ENCODE assay signal across 1 cellular context in the genomic region with DNA sequence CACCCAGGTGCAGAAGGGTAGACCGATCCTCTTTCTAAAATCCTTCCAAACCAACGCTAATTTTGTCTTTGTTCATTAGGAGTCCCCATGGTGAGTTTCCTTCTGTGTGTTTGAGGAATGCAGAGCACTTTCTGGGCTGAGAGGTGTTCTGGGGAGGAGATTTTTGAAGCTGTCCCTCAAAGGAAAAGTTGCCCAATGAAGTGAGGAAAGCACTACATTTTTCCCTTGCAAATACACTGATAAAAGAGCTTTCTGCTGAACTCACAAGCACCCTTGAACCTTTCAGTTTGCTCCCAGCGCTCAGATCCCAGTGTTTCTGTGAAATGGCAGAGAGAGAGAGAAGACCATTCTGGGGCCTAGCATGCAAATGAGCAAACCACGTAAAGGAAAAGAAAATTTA.
TF ChIP-seq lines count a peak whose summit lies in the region.

No MANE protein-coding gene starts in this region.

TF ChIP-seq in GM23338, 12 proteins besides CTCF, POLR2A, EP300 and RAD21:
- TF ChIP-seq JUNB (IDR thresholded peaks at IDR 0.05; ENCODE audit: unreplicated experiment) (no peak), NANOG (IDR thresholded peaks at IDR 0.05; ENCODE audit: borderline replicate concordance) (peak; percentile 63; the same call in 1 of the 2 replicates), POLR2AphosphoS5 (IDR thresholded peaks at IDR 0.05; ENCODE audit: low read depth) (peak; percentile 51), ZNF331 (CRISPR knock-in tag; IDR thresholded peaks at IDR 0.05; ENCODE audit: low read depth) (no peak)
- TF ChIP-seq, protein P1, sequence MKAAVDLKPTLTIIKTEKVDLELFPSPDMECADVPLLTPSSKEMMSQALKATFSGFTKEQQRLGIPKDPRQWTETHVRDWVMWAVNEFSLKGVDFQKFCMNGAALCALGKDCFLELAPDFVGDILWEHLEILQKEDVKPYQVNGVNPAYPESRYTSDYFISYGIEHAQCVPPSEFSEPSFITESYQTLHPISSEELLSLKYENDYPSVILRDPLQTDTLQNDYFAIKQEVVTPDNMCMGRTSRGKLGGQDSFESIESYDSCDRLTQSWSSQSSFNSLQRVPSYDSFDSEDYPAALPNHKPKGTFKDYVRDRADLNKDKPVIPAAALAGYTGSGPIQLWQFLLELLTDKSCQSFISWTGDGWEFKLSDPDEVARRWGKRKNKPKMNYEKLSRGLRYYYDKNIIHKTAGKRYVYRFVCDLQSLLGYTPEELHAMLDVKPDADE (IDR thresholded peaks at IDR 0.05), result 0 out of 2 replicates have a peak, but pooled peaks have one; percentile 22
- TF ChIP-seq, protein P2, sequence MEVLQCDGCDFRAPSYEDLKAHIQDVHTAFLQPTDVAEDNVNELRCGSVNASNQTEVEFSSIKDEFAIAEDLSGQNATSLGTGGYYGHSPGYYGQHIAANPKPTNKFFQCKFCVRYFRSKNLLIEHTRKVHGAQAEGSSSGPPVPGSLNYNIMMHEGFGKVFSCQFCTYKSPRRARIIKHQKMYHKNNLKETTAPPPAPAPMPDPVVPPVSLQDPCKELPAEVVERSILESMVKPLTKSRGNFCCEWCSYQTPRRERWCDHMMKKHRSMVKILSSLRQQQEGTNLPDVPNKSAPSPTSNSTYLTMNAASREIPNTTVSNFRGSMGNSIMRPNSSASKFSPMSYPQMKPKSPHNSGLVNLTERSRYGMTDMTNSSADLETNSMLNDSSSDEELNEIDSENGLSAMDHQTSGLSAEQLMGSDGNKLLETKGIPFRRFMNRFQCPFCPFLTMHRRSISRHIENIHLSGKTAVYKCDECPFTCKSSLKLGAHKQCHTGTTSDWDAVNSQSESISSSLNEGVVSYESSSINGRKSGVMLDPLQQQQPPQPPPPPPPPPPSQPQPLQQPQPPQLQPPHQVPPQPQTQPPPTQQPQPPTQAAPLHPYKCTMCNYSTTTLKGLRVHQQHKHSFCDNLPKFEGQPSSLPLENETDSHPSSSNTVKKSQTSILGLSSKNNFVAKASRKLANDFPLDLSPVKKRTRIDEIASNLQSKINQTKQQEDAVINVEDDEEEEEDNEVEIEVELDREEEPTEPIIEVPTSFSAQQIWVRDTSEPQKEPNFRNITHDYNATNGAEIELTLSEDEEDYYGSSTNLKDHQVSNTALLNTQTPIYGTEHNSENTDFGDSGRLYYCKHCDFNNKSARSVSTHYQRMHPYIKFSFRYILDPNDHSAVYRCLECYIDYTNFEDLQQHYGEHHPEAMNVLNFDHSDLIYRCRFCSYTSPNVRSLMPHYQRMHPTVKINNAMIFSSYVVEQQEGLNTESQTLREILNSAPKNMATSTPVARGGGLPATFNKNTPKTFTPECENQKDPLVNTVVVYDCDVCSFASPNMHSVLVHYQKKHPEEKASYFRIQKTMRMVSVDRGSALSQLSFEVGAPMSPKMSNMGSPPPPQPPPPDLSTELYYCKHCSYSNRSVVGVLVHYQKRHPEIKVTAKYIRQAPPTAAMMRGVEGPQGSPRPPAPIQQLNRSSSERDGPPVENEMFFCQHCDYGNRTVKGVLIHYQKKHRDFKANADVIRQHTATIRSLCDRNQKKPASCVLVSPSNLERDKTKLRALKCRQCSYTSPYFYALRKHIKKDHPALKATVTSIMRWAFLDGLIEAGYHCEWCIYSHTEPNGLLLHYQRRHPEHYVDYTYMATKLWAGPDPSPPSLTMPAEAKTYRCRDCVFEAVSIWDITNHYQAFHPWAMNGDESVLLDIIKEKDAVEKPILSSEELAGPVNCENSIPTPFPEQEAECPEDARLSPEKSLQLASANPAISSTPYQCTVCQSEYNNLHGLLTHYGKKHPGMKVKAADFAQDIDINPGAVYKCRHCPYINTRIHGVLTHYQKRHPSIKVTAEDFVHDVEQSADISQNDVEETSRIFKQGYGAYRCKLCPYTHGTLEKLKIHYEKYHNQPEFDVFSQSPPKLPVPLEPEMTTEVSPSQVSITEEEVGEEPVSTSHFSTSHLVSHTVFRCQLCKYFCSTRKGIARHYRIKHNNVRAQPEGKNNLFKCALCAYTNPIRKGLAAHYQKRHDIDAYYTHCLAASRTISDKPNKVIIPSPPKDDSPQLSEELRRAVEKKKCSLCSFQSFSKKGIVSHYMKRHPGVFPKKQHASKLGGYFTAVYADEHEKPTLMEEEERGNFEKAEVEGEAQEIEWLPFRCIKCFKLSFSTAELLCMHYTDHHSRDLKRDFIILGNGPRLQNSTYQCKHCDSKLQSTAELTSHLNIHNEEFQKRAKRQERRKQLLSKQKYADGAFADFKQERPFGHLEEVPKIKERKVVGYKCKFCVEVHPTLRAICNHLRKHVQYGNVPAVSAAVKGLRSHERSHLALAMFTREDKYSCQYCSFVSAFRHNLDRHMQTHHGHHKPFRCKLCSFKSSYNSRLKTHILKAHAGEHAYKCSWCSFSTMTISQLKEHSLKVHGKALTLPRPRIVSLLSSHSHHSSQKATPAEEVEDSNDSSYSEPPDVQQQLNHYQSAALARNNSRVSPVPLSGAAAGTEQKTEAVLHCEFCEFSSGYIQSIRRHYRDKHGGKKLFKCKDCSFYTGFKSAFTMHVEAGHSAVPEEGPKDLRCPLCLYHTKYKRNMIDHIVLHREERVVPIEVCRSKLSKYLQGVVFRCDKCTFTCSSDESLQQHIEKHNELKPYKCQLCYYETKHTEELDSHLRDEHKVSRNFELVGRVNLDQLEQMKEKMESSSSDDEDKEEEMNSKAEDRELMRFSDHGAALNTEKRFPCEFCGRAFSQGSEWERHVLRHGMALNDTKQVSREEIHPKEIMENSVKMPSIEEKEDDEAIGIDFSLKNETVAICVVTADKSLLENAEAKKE (CRISPR knock-in tag; IDR thresholded peaks at IDR 0.05), result peak; percentile 75; the same call in 1 of the 2 replicates
- TF ChIP-seq, protein P3, sequence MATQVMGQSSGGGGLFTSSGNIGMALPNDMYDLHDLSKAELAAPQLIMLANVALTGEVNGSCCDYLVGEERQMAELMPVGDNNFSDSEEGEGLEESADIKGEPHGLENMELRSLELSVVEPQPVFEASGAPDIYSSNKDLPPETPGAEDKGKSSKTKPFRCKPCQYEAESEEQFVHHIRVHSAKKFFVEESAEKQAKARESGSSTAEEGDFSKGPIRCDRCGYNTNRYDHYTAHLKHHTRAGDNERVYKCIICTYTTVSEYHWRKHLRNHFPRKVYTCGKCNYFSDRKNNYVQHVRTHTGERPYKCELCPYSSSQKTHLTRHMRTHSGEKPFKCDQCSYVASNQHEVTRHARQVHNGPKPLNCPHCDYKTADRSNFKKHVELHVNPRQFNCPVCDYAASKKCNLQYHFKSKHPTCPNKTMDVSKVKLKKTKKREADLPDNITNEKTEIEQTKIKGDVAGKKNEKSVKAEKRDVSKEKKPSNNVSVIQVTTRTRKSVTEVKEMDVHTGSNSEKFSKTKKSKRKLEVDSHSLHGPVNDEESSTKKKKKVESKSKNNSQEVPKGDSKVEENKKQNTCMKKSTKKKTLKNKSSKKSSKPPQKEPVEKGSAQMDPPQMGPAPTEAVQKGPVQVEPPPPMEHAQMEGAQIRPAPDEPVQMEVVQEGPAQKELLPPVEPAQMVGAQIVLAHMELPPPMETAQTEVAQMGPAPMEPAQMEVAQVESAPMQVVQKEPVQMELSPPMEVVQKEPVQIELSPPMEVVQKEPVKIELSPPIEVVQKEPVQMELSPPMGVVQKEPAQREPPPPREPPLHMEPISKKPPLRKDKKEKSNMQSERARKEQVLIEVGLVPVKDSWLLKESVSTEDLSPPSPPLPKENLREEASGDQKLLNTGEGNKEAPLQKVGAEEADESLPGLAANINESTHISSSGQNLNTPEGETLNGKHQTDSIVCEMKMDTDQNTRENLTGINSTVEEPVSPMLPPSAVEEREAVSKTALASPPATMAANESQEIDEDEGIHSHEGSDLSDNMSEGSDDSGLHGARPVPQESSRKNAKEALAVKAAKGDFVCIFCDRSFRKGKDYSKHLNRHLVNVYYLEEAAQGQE (IDR thresholded peaks at IDR 0.05; ENCODE audit: unreplicated experiment), result no peak
